ENCODE assay signal across 8 cellular contexts in the genomic region with DNA sequence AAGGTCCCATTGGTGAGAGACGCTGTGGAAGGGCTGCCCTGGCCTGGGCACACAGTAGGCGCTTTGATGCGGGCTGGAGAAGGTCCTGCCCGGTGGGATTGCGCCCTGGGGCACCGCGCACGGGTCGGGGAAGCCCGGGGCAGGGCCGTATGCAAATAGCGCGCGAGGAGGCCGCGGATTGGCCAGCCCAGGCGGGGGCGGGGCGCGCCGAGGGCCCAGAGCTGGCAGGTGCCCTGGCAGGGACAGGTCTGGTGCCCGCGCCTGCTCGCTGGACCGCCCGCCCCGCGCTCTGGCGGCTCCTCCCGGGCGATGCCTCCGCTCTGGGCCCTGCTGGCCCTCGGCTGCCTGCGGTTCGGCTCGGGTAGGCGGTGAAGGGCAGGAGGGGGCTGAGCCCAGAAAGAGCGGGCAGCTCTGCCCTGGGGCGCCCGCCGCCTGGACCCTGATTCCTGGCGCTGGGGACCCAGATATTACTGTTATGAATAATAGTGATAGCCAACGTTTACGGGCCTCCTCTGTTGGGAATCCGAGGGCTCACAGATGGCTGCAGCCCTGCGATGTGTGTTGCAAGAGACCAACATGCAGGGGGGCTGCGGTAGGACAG. TPM values are rescaled to one million over a fixed set of nuclear protein-coding genes. Genes with fewer than 3 reads are reported as not detected.
DNase-seq lines count a peak whose midpoint lies in the region; ATAC-seq and TF ChIP-seq lines count a peak whose summit lies in the region.

Gene UPK3A, plus strand, starts transcription at position 245 of the 601 bp plus-strand sequence. Its CDS starts 65 bp downstream, at position 310.

- TF ChIP-seq CTCF in gastrocnemius medialis (IDR thresholded peaks at IDR 0.05 in 4 of 5, conservative IDR thresholded peaks at IDR 0.05 in 1 of 5), result no peak

- peak within 1 kb of the TSS; percentile 32 for H3K9ac ChIP-seq in NT2/D1 (ENCODE audit: insufficient read length, low read depth)

- peak; percentile 74 for DNase-seq in G401 (ENCODE audit: low spot score)
- no peak for DNase-seq in NT2/D1 (ENCODE audit: low read depth, low spot score)
- DNase-seq in activated naive CD4-positive, alpha-beta T cell treated with anti-CD3 and anti-CD28 coated beads for 36 hours, result peak; percentile 62
- peak; percentile 72 to 90 (median 89) for DNase-seq in right cardiac atrium
- DNase-seq in gastrocnemius medialis, result peak; percentile 72 to 87
- DNase-seq in globus pallidus (ENCODE audit: low spot score), result no peak
- no peak for DNase-seq in SKM-1 (lab: John Stamatoyannopoulos, UW; ENCODE audit: unreplicated experiment)

- H3K9me3 Mint-ChIP-seq in activated naive CD4-positive, alpha-beta T cell treated with anti-CD3 and anti-CD28 coated beads for 36 hours, result no peaks in the 10 kb centered on the region

- 3% methylated on average over 47 of the region's 47 CpGs for WGBS in right cardiac atrium

- H3K27ac Mint-ChIP-seq in activated naive CD4-positive, alpha-beta T cell treated with anti-CD3 and anti-CD28 coated beads for 36 hours, result no peak within 1 kb of the TSS

- peaks cover 2% of the 10 kb centered on the region for H3K27me3 Mint-ChIP-seq in activated naive CD4-positive, alpha-beta T cell treated with anti-CD3 and anti-CD28 coated beads for 36 hours (ENCODE audit: low read depth)

- H3K9me3 ChIP-seq in NT2/D1 (ENCODE audit: insufficient read depth, low read length) (no peaks in the 10 kb centered on the region), right cardiac atrium (ENCODE audit: control insufficient read depth, low read length) (no peaks in the 10 kb centered on the region), gastrocnemius medialis (no peaks in the 10 kb centered on the region)

- H3K27ac ChIP-seq in right cardiac atrium (ENCODE audit: low read length), result no peak within 1 kb of the TSS
- peak within 1 kb of the TSS; percentile 80 to 90 (median 88) for H3K27ac ChIP-seq in gastrocnemius medialis

- intact Hi-C loops in activated naive CD4-positive, alpha-beta T cell treated with anti-CD3 and anti-CD28 coated beads for 36 hours (cut with micrococcal nuclease), result loop anchor here (5.0 kb wide), 1 partner anchor 32 kb away; no protein-coding TSS in a partner anchor
- intact Hi-C loops in right cardiac atrium (cut with DNase I), result no loop called here
- intact Hi-C loops in gastrocnemius medialis (cut with DNase I; ENCODE audit: low total_unique reads), result loop anchor here (2.0 kb wide), 1 partner anchor 24 kb away; the partner anchor contains the start of gene FAM118A

- peaks cover 23% of the 10 kb centered on the region for H3K27me3 ChIP-seq in NT2/D1 (ENCODE audit: insufficient read depth, insufficient read length)
- H3K27me3 ChIP-seq in right cardiac atrium (ENCODE audit: control insufficient read depth, insufficient read depth), result no peaks in the 10 kb centered on the region
- no peaks in the 10 kb centered on the region for H3K27me3 ChIP-seq in gastrocnemius medialis

- CTCF ChIA-PET in activated naive CD4-positive, alpha-beta T cell treated with anti-CD3 and anti-CD28 coated beads for 36 hours (lab: Charles Lee), result no interaction called here

- H3K36me3 Mint-ChIP-seq in activated naive CD4-positive, alpha-beta T cell treated with anti-CD3 and anti-CD28 coated beads for 36 hours (ENCODE audit: low read depth), result no peaks in the 10 kb centered on the region

- in situ Hi-C loops in G401 (cut with HindIII; ENCODE audit: low sequenced_read_pairs) (no loop called here), gastrocnemius medialis (cut with MboI; ENCODE audit: low sequenced_read_pairs in 4 of 4) (no loop called here)

- peaks cover 15% of the 10 kb centered on the region for H3K4me1 ChIP-seq in NT2/D1 (ENCODE audit: insufficient read depth, insufficient read length)
- no peaks in the 10 kb centered on the region for H3K4me1 ChIP-seq in right cardiac atrium (ENCODE audit: control insufficient read depth, insufficient read depth, low read length)
- peaks cover 8 to 10% of the 10 kb centered on the region in 2 donors for H3K4me1 ChIP-seq in gastrocnemius medialis

- TF ChIP-seq POLR2A in gastrocnemius medialis (IDR thresholded peaks at IDR 0.05), result peak; percentile 79 to 85

- peaks cover 10% of the 10 kb centered on the region for H3K4me1 Mint-ChIP-seq in activated naive CD4-positive, alpha-beta T cell treated with anti-CD3 and anti-CD28 coated beads for 36 hours (ENCODE audit: low read depth)

- H3K36me3 ChIP-seq in NT2/D1 (ENCODE audit: insufficient read depth, insufficient read length, low read length), result no peaks in the 10 kb centered on the region
- no peaks in the 10 kb centered on the region for H3K36me3 ChIP-seq in gastrocnemius medialis

- H3K4me3 Mint-ChIP-seq in activated naive CD4-positive, alpha-beta T cell treated with anti-CD3 and anti-CD28 coated beads for 36 hours, result peak within 1 kb of the TSS; percentile 38

- ATAC-seq in right cardiac atrium, result peak; percentile 90 to 92
- peak; percentile 85 to 87 for ATAC-seq in gastrocnemius medialis
- no peak for ATAC-seq in HG03469 (IDR thresholded peaks at IDR 0.05; ENCODE audit: unreplicated experiment)

- H3K4me3 ChIP-seq in NT2/D1 (ENCODE audit: insufficient read length, low read depth) (peak within 1 kb of the TSS; percentile 39), right cardiac atrium (ENCODE audit: low read length) (peak within 1 kb of the TSS; percentile 9), gastrocnemius medialis (peak within 1 kb of the TSS; percentile 49 to 67 (median 60))

RNA-seq across cellular contexts. Expression of gene UPK3A, which starts in this region (rescaled TPM):
- not detected in 2 replicates for total RNA-seq in G401 (2014; rRNA removed; shearing (Covaris generic))
- not detected for total RNA-seq in activated naive CD4-positive, alpha-beta T cell treated with anti-CD3 and anti-CD28 coated beads for 36 hours
- not detected for total RNA-seq in right cardiac atrium
- not detected for polyA plus RNA-seq in right cardiac atrium
- total RNA-seq in gastrocnemius medialis, result 1 to 10 TPM in 2 of 4 donors, under 1 TPM in 2; 0.70 to 6.4 (median 2.1) TPM

Comparison
In these comparisons a context has a peak if more than half of its experiments do, and no peak if none do; other contexts are left out.
1. Peak in DNase-seq in G401; RNA of the gene not detected or under 1 TPM.
2. Peak in DNase-seq in activated naive CD4-positive, alpha-beta T cell treated with anti-CD3 and anti-CD28 coated beads for 36 hours; RNA of the gene not detected or under 1 TPM.
3. Peak in DNase-seq, ATAC-seq and H3K4me3 ChIP-seq in right cardiac atrium; RNA of the gene not detected or under 1 TPM.
4. DNase-seq: peak in gastrocnemius medialis (2 of 2); none in NT2/D1 (single experiment), globus pallidus (single experiment) and SKM-1 (single experiment).
5. H3K4me3 ChIP-seq: peak in every context shown above with its lines; median percentile 60 in gastrocnemius medialis; 39 in NT2/D1; 9 in right cardiac atrium.
6. intact Hi-C loops: an anchor here in activated naive CD4-positive, alpha-beta T cell treated with anti-CD3 and anti-CD28 coated beads for 36 hours (5.0 kb wide) and gastrocnemius medialis (2.0 kb wide); none called in right cardiac atrium.